ENCODE assay signal across 8 cellular contexts in genomic region chr1:13807213-13807612, GRCh38.
DNase-seq lines count a peak whose midpoint lies in the region; ATAC-seq and TF ChIP-seq lines count a peak whose summit lies in the region.

No MANE protein-coding gene starts in this region.

- no peaks in the 10 kb centered on the region for H3K36me3 ChIP-seq in Peyer's patch

- DNase-seq in 8988T (peak; percentile 27), GM12865 (ENCODE audit: low read depth) (peak; percentile 65), Peyer's patch (peak in 2 of 3 donors; percentile 49 to 80), fibroblast of villous mesenchyme (ENCODE audit: low read depth) (peak; percentile 41), GOT3 (lab: John Stamatoyannopoulos, UW) (no peak), caudate nucleus (lab: John Stamatoyannopoulos, UW) (no peak), hepatic stellate cell (ENCODE audit: low spot score) (no peak)

- H3K4me3 ChIP-seq in GM12865 (ENCODE audit: low read depth, low read length) (no peak overlapping the region), Peyer's patch (no peak overlapping the region), fibroblast of villous mesenchyme (ENCODE audit: low read depth, low read length) (no peak overlapping the region)

- TF ChIP-seq POLR2A in Peyer's patch (IDR thresholded peaks at IDR 0.05), result no peak

- no peak overlapping the region for H3K27ac ChIP-seq in Peyer's patch
- H3K27ac ChIP-seq in caudate nucleus (ENCODE audit: low read depth, low read length), result no peak overlapping the region

- no peaks in the 10 kb centered on the region for H3K9me3 ChIP-seq in Peyer's patch

- ATAC-seq in HG03521 (IDR thresholded peaks at IDR 0.05; ENCODE audit: unreplicated experiment), result no peak

- no peaks in the 10 kb centered on the region for H3K4me1 ChIP-seq in Peyer's patch

- H3K27me3 ChIP-seq in Peyer's patch, result no peaks in the 10 kb centered on the region

- peak; percentile 56 for TF ChIP-seq CTCF in GM12865 (IDR thresholded peaks at IDR 0.05; ENCODE audit: insufficient read depth, low read depth, low read length, missing control alignments)
- peak in 4 of 6 experiments; percentile 33 to 57 (median 45) for TF ChIP-seq CTCF in Peyer's patch (IDR thresholded peaks at IDR 0.05)
- peak; percentile 63 for TF ChIP-seq CTCF in fibroblast of villous mesenchyme (IDR thresholded peaks at IDR 0.05; ENCODE audit: insufficient read depth, low read depth, low read length)

Comparison
In these comparisons a context has a peak if more than half of its experiments do, and no peak if none do; other contexts are left out.
1. DNase-seq: peak in 8988T (single experiment), GM12865 (single experiment), Peyer's patch (2 of 3) and fibroblast of villous mesenchyme (single experiment); none in GOT3 (single experiment), caudate nucleus (0 of 61) and hepatic stellate cell (single experiment).
2. Peak in every context shown above with its lines, with median percentiles within 50 percentile points of each other: CTCF ChIP-seq.